In the genomic region with DNA sequence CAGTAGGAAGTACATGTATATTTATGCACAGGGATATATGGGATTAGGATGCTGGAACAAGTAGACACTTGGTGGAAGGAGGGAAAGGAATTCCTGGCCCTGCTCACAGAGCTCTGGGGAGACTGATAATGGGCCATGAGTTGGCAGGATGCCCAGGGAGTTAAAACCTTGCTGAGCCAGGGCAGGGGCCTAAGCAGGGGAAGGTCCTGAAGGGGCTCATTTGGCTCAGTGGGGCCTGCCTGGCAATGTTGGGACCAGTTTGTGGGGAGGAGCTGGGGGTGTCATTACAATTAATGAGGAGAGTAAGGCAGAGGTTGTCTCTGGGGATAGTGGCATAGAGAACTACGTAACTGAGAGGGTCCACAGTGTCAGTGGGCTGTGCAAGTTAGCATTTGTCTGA, we compare ENCODE assay signal across 22 cellular contexts.
DNase-seq lines count a peak whose midpoint lies in the region; ATAC-seq and TF ChIP-seq lines count a peak whose summit lies in the region.
"Had no signal": no experiment of that assay in that cellular context is flagged by ENCODE, and none has a peak within 500 bp of the region (broad histone marks: within the 10 kb centered on the region; RNA-seq: fewer than 3 reads in every experiment).

No MANE protein-coding gene starts in this region.

- no peak for TF ChIP-seq EP300 in ovary (IDR thresholded peaks at IDR 0.05)

- peaks cover 6% of the 10 kb centered on the region for H3K4me1 ChIP-seq in ovary (ENCODE audit: insufficient read depth)
- H3K4me1 ChIP-seq: A549, pancreas had no signal

- no peaks in the 10 kb centered on the region for H3K36me3 ChIP-seq in ovary
- H3K36me3 ChIP-seq: brain microvascular endothelial cell, pancreas, upper lobe of left lung had no signal

- TF ChIP-seq POLR2A in erythroblast (IDR thresholded peaks at IDR 0.05; ENCODE audit: low read length) (no peak), ovary (IDR thresholded peaks at IDR 0.05) (no peak)

- H3K9me3 ChIP-seq in ovary: no peaks in the 10 kb centered on the region
- H3K9me3 ChIP-seq: A549, pancreas, upper lobe of left lung had no signal

- no peak overlapping the region for H3K27ac ChIP-seq in ovary
- H3K27ac ChIP-seq: A549, brain microvascular endothelial cell, pancreas, upper lobe of left lung had no signal

- WGBS in ovary, 3 donors: 63 to 76% (median 73%) methylated on average over 1 of the region's 1 CpG

- no peak overlapping the region for H3K4me3 ChIP-seq in ovary
- H3K4me3 ChIP-seq: A549, pancreas, upper lobe of left lung had no signal

- no peak for ATAC-seq in HG02981 (IDR thresholded peaks at IDR 0.05; ENCODE audit: unreplicated experiment)
- ATAC-seq: A549; activated CD8-positive, alpha-beta memory T cell treated with anti-CD3 and anti-CD28 coated beads, Interleukin-2, amount 10 ng/mL, durations not matched to agents 7 days and 5 days; left colon; pancreas; stimulated activated naive B cell treated with anti-CD40 and anti-IgM and Interleukin-4, amounts not matched to agents 10 μg/mL and 1 μg/mL and 100 μg/mL, for 72 hours had no signal

- intact Hi-C loops in ovary (cut with DNase I): no loop called here

- TF ChIP-seq CTCF in ovary (IDR thresholded peaks at IDR 0.05): no peak

- DNase-seq in NCI-H526 (lab: John Stamatoyannopoulos, UW): peak; percentile 60 to 71
- DNase-seq in NCI-H526 treated with DMSO at 0.1 percent for 48 hours (lab: John Stamatoyannopoulos, UW): no peak
- peak; percentile 48 to 83 for DNase-seq in NCI-H446 (lab: John Stamatoyannopoulos, UW)
- peak; percentile 5 to 15 for DNase-seq in erythroblast (lab: John Stamatoyannopoulos, UW)
- DNase-seq in ovary: peak; percentile 20 to 61 (median 41)
- no peak for DNase-seq in SIG-M5 (lab: John Stamatoyannopoulos, UW)
- DNase-seq in activated T-cell treated with anti-CD3 and anti-CD28 coated beads, Interleukin-2, amount 50 U/mL, for 1 hour: no peak
- DNase-seq: activated CD4-positive, CD25-positive, alpha-beta regulatory T cell treated with anti-CD3 and anti-CD28 coated beads, Interleukin-2, amount 50 U/mL, for 72 hours; activated CD8-positive, alpha-beta memory T cell treated with anti-CD3 and anti-CD28 coated beads, Interleukin-2, amount 10 ng/mL, durations not matched to agents 7 days and 5 days; brain microvascular endothelial cell; CD4-positive, alpha-beta T cell; EL; left colon; MV-4-11; NCI-H510A treated with DMSO at 0.1 percent for 48 hours; RPMI8226; stimulated activated naive B cell treated with anti-CD40 and anti-IgM and Interleukin-4, amounts not matched to agents 10 μg/mL and 1 μg/mL and 100 μg/mL, for 72 hours; T-helper 2 cell; upper lobe of left lung had no signal

- H3K27me3 ChIP-seq in ovary: no peaks in the 10 kb centered on the region
- H3K27me3 ChIP-seq: brain microvascular endothelial cell, pancreas, upper lobe of left lung had no signal

Comparison
In these comparisons a context has a peak if more than half of its experiments do, and no peak if none do; other contexts are left out.
1. DNase-seq: peak in NCI-H526 (2 of 2), NCI-H446 (2 of 2), erythroblast (2 of 2) and ovary (5 of 5); none in NCI-H526 treated with DMSO at 0.1 percent for 48 hours (single experiment), SIG-M5 (single experiment) and activated T-cell treated with anti-CD3 and anti-CD28 coated beads, Interleukin-2, amount 50 U/mL, for 1 hour (single experiment).